ENCODE assay signal across 8 cellular contexts in genomic region chr4:74531952-74532794, GRCh38.
DNase-seq lines count a peak whose midpoint lies in the region; ATAC-seq lines count a peak whose summit lies in the region.

No MANE protein-coding gene starts in this region.

- no peak overlapping the region for H3K4me3 ChIP-seq in neuronal stem cell (ENCODE audit: low read length in 2 of 2)
- no peak overlapping the region for H3K4me3 ChIP-seq in aorta (ENCODE audit: low read length in 2 of 2)

- no peak overlapping the region for H3K18ac ChIP-seq in neuronal stem cell (ENCODE audit: low read length)

- H2BK120ac ChIP-seq in neuronal stem cell (ENCODE audit: low read depth, low read length) = no peak overlapping the region

- H3K9me3 Mint-ChIP-seq in activated CD4-positive, alpha-beta T cell treated with anti-CD3 and anti-CD28 coated beads for 36 hours (ENCODE audit: low read depth) = no peaks in the 10 kb centered on the region

- no peaks in the 10 kb centered on the region for H3K4me1 Mint-ChIP-seq in activated CD4-positive, alpha-beta T cell treated with anti-CD3 and anti-CD28 coated beads for 36 hours

- WGBS in neuronal stem cell (ENCODE audit: extremely low coverage in 2 of 2, insufficient read length in 2 of 2, insufficient replicate concordance in 1 of 2), 2 donors = no CpG with 5 or more reads among the region's 6 CpGs
- 45 to 47% methylated on average over 6 of the region's 6 CpGs for WGBS in aorta, 2 donors

- H3K27me3 Mint-ChIP-seq in activated CD4-positive, alpha-beta T cell treated with anti-CD3 and anti-CD28 coated beads for 36 hours = peaks cover 2% of the 10 kb centered on the region

- H3K4me1 ChIP-seq in neuronal stem cell (ENCODE audit: control insufficient read depth in 2 of 2, insufficient read depth in 1 of 2, low read depth in 1 of 2, low read length in 2 of 2) (no peaks in the 10 kb centered on the region), aorta (ENCODE audit: control insufficient read depth in 1 of 2, insufficient read depth in 2 of 2, low read length in 2 of 2) (peaks cover 0 to 2% of the 10 kb centered on the region in 2 donors)

- no peak overlapping the region for H4K8ac ChIP-seq in neuronal stem cell (ENCODE audit: low read depth, low read length)

- H3K36me3 Mint-ChIP-seq in activated CD4-positive, alpha-beta T cell treated with anti-CD3 and anti-CD28 coated beads for 36 hours (ENCODE audit: low read depth) = no peaks in the 10 kb centered on the region

- DNase-seq in activated CD4-positive, alpha-beta T cell treated with anti-CD3 and anti-CD28 coated beads for 36 hours = peak; percentile 20
- no peak for DNase-seq in activated CD4-positive, alpha-beta T cell treated with anti-CD3 and anti-CD28 coated beads for 1 hour
- DNase-seq in KG1 (lab: John Stamatoyannopoulos, UW) (peak; percentile 31), SKM-1 treated with dmso at 0.1 percent for 144 hours (lab: John Stamatoyannopoulos, UW; ENCODE audit: unreplicated experiment) (peak; percentile 65), fibroblast of gingiva (ENCODE audit: low read depth) (peak; percentile 85), neuronal stem cell (ENCODE audit: low spot score) (peak; percentile 35), aorta (no peak)

- H3K27ac ChIP-seq in neuronal stem cell (replicated peaks; ENCODE audit: low read length) (no peak overlapping the region), aorta (ENCODE audit: low read depth in 1 of 2, low read length in 2 of 2) (no peak overlapping the region)

- CTCF ChIA-PET in activated CD4-positive, alpha-beta T cell treated with anti-CD3 and anti-CD28 coated beads for 36 hours (lab: Charles Lee) = interaction anchor here (0.6 to 2.9 kb wide), 13 partner anchors 10 to 304 kb away, joined by 3 to 14 read pairs (median 4); no protein-coding TSS in a partner anchor

- no peak overlapping the region for H3K9ac ChIP-seq in neuronal stem cell (ENCODE audit: low read depth, low read length, poor library complexity)

- intact Hi-C loops in activated CD4-positive, alpha-beta T cell treated with anti-CD3 and anti-CD28 coated beads for 36 hours (cut with DNase I, micrococcal nuclease) = loop anchor here (1.0 to 10.0 kb wide), 4 partner anchors 155 to 307 kb away; no protein-coding TSS in a partner anchor
- intact Hi-C loops in aorta (cut with DNase I) = loop anchor here in 1 of 2 donors (2.0 kb wide), 1 partner anchor 155 kb away; no protein-coding TSS in a partner anchor

- H3K9me3 ChIP-seq in neuronal stem cell (replicated peaks in 1 of 2; ENCODE audit: control insufficient read depth in 2 of 2, insufficient read depth in 1 of 2, low read depth in 1 of 2, low read length in 2 of 2) (no peaks in the 10 kb centered on the region), aorta (ENCODE audit: control insufficient read depth, low read length) (no peaks in the 10 kb centered on the region)

- POLR2A ChIA-PET in activated CD4-positive, alpha-beta T cell treated with anti-CD3 and anti-CD28 coated beads for 36 hours (lab: Charles Lee) = no interaction called here

- no peak overlapping the region for H2BK15ac ChIP-seq in neuronal stem cell (ENCODE audit: low read length)

- no peak overlapping the region for H3K23ac ChIP-seq in neuronal stem cell (ENCODE audit: low read depth, low read length, poor library complexity)

- no peak overlapping the region for H3K27ac Mint-ChIP-seq in activated CD4-positive, alpha-beta T cell treated with anti-CD3 and anti-CD28 coated beads for 36 hours

- H3K4ac ChIP-seq in neuronal stem cell (ENCODE audit: low read length) = no peak overlapping the region

- H2AFZ ChIP-seq in neuronal stem cell (ENCODE audit: low read length) = no peak overlapping the region

- H3K14ac ChIP-seq in neuronal stem cell (ENCODE audit: low read length) = no peak overlapping the region

- no peaks in the 10 kb centered on the region for H3K27me3 ChIP-seq in neuronal stem cell (ENCODE audit: control insufficient read depth in 3 of 3, insufficient read depth in 3 of 3, low read depth in 1 of 3, low read length in 3 of 3)
- no peaks in the 10 kb centered on the region for H3K27me3 ChIP-seq in aorta (ENCODE audit: control insufficient read depth in 1 of 2, insufficient read depth in 2 of 2, low read length in 1 of 2)

- H3K4me3 Mint-ChIP-seq in activated CD4-positive, alpha-beta T cell treated with anti-CD3 and anti-CD28 coated beads for 36 hours = no peak overlapping the region

- H3K79me1 ChIP-seq in neuronal stem cell (ENCODE audit: low read depth, low read length) = no peaks in the 10 kb centered on the region

- H2BK12ac ChIP-seq in neuronal stem cell (ENCODE audit: low read length) = no peak overlapping the region

- no peak overlapping the region for H2BK5ac ChIP-seq in neuronal stem cell (ENCODE audit: low read length)

- no peaks in the 10 kb centered on the region for H3K36me3 ChIP-seq in neuronal stem cell (replicated peaks in 1 of 2; ENCODE audit: control insufficient read depth in 2 of 2, insufficient read depth in 2 of 2, low read length in 2 of 2)
- no peaks in the 10 kb centered on the region for H3K36me3 ChIP-seq in aorta (ENCODE audit: control insufficient read depth in 1 of 2, insufficient read depth in 2 of 2, low read length in 1 of 2)

- no peak overlapping the region for H4K91ac ChIP-seq in neuronal stem cell (ENCODE audit: low read depth, low read length, poor library complexity)

- H2AK5ac ChIP-seq in neuronal stem cell (ENCODE audit: low read depth, low read length) = no peak overlapping the region

- no peak overlapping the region for H3K4me2 ChIP-seq in neuronal stem cell (ENCODE audit: insufficient read depth, low read length, poor library complexity, severe bottlenecking)

- ATAC-seq in activated CD4-positive, alpha-beta T cell treated with anti-CD3 and anti-CD28 coated beads for 36 hours = peak; percentile 74
- peak; percentile 96 for ATAC-seq in GM21786 (IDR thresholded peaks at IDR 0.05; ENCODE audit: unreplicated experiment)
- ATAC-seq in aorta (ENCODE audit: low FRiP score) = no peak

Comparison
In these comparisons a context has a peak if more than half of its experiments do, and no peak if none do; other contexts are left out.
1. DNase-seq: peak in activated CD4-positive, alpha-beta T cell treated with anti-CD3 and anti-CD28 coated beads for 36 hours (single experiment), KG1 (single experiment), SKM-1 treated with dmso at 0.1 percent for 144 hours (single experiment), fibroblast of gingiva (single experiment) and neuronal stem cell (single experiment); none in activated CD4-positive, alpha-beta T cell treated with anti-CD3 and anti-CD28 coated beads for 1 hour (single experiment) and aorta (0 of 2).